Comparison of ENCODE assay signal across 1 cellular context in genomic region chr1:215005656-215006335, GRCh38.
TF ChIP-seq lines count a peak whose summit lies in the region.

No MANE protein-coding gene starts in this region.

TF ChIP-seq in IMR-90, 13 proteins besides CTCF, POLR2A, EP300 and RAD21 (continued from another document):
- TF ChIP-seq USF2 (IDR thresholded peaks at IDR 0.05; ENCODE audit: low read depth, low read length) = no peak
